Comparison of ENCODE assay signal across 10 cellular contexts in the genomic region with DNA sequence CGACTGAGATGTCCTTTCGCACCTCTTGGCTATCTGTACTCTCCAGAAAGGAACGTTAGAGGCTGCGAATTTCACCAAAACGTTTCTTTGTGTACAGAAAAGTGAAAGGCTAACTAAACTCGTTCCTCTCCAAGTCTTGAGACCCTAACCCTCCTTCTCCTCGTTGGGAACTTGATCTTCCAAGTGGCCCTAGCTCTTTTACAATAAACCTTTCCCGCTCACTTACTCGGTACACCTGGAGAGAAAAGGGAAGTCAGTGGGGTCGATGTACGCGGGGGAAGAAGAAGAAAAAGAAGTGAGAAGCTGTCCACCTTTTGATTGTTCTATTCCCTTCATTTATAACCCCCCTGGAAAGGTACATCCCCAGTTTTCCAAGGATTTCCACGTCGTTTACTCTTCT.
DNase-seq lines count a peak whose midpoint lies in the region; ATAC-seq and TF ChIP-seq lines count a peak whose summit lies in the region.
"Had no signal": no experiment of that assay in that cellular context is flagged by ENCODE, and none has a peak within 500 bp of the region (broad histone marks: within the 10 kb centered on the region; RNA-seq: fewer than 3 reads in every experiment).

No MANE protein-coding gene starts in this region.

- ATAC-seq in right cardiac atrium (no peak), HG03095 (IDR thresholded peaks at IDR 0.05; ENCODE audit: unreplicated experiment) (no peak)

- H3K36me3 ChIP-seq in SJCRH30, result no peaks in the 10 kb centered on the region
- H3K36me3 ChIP-seq in rectal smooth muscle tissue (ENCODE audit: control insufficient read depth, insufficient read depth, low read length), result no peaks in the 10 kb centered on the region
- H3K36me3 ChIP-seq in effector memory CD4-positive, alpha-beta T cell (ENCODE audit: control insufficient read depth, insufficient read depth, low read length), result no peaks in the 10 kb centered on the region
- H3K36me3 ChIP-seq in adrenal gland (replicated peaks in 1 of 2), result no peaks in the 10 kb centered on the region

- TF ChIP-seq POLR2A in adrenal gland (IDR thresholded peaks at IDR 0.05), result no peak

- DNase-seq in GM20000 (ENCODE audit: low spot score), result peak; percentile 21
- no peak for DNase-seq in SJCRH30
- DNase-seq in right cardiac atrium, result no peak
- DNase-seq in effector memory CD4-positive, alpha-beta T cell, result no peak
- no peak for DNase-seq in adrenal gland
- DNase-seq in epidermal melanocyte (ENCODE audit: insufficient read length, low spot score), result no peak
- DNase-seq: GOT3; stimulated activated naive CD4-positive, alpha-beta T cell had no signal

- H3K4me3 ChIP-seq in SJCRH30, result peak overlapping the region; percentile 94
- peak overlapping the region; percentile 64 for H3K4me3 ChIP-seq in right cardiac atrium (ENCODE audit: low read length)
- peak overlapping the region; percentile 89 for H3K4me3 ChIP-seq in rectal smooth muscle tissue (ENCODE audit: low read length)
- no peak overlapping the region for H3K4me3 ChIP-seq in effector memory CD4-positive, alpha-beta T cell (ENCODE audit: insufficient read depth, low read depth, low read length, poor library complexity, severe bottlenecking)
- peak overlapping the region in 1 of 4 donors; percentile 74 for H3K4me3 ChIP-seq in adrenal gland

- TF ChIP-seq CTCF in GM20000 (IDR thresholded peaks at IDR 0.05; ENCODE audit: extremely low read depth, missing control alignments) (no peak), adrenal gland (IDR thresholded peaks at IDR 0.05) (no peak)

- no peaks in the 10 kb centered on the region for H3K27me3 ChIP-seq in SJCRH30
- no peaks in the 10 kb centered on the region for H3K27me3 ChIP-seq in right cardiac atrium (ENCODE audit: control insufficient read depth, insufficient read depth)
- H3K27me3 ChIP-seq in rectal smooth muscle tissue (ENCODE audit: control insufficient read depth, insufficient read depth, low read length), result no peaks in the 10 kb centered on the region
- peaks cover 44% of the 10 kb centered on the region for H3K27me3 ChIP-seq in effector memory CD4-positive, alpha-beta T cell (replicated peaks; ENCODE audit: control insufficient read depth, insufficient read depth, low read length, poor library complexity, severe bottlenecking)
- H3K27me3 ChIP-seq in adrenal gland, result peaks cover 30% of the 10 kb centered on the region

- 40% methylated on average over 14 of the region's 14 CpGs for WGBS in right cardiac atrium
- 47 to 57% (median 53%) methylated on average over 14 of the region's 14 CpGs for WGBS in adrenal gland, 4 donors

- H3K9me3 ChIP-seq in SJCRH30 (replicated peaks), result no peaks in the 10 kb centered on the region
- no peaks in the 10 kb centered on the region for H3K9me3 ChIP-seq in right cardiac atrium (ENCODE audit: control insufficient read depth, low read length)
- no peaks in the 10 kb centered on the region for H3K9me3 ChIP-seq in effector memory CD4-positive, alpha-beta T cell (ENCODE audit: control insufficient read depth, low read length)
- H3K9me3 ChIP-seq in adrenal gland (replicated peaks in 1 of 3), result no peaks in the 10 kb centered on the region

- H3K27ac ChIP-seq in SJCRH30, result peak overlapping the region; percentile 95
- H3K27ac ChIP-seq in right cardiac atrium (ENCODE audit: low read length), result no peak overlapping the region
- peak overlapping the region; percentile 98 for H3K27ac ChIP-seq in rectal smooth muscle tissue (ENCODE audit: low read depth, low read length)
- no peak overlapping the region for H3K27ac ChIP-seq in effector memory CD4-positive, alpha-beta T cell (ENCODE audit: insufficient read depth, low read length, poor library complexity, severe bottlenecking)
- H3K27ac ChIP-seq in adrenal gland, result peak overlapping the region in 2 of 5 donors; percentile 43 to 89

- intact Hi-C loops in right cardiac atrium (cut with DNase I), result no loop called here
- intact Hi-C loops in adrenal gland (cut with DNase I), result no loop called here

- peaks cover 3% of the 10 kb centered on the region; the same call in 1 of the 2 replicates for H3K4me1 ChIP-seq in SJCRH30
- peaks cover 3% of the 10 kb centered on the region for H3K4me1 ChIP-seq in right cardiac atrium (ENCODE audit: control insufficient read depth, insufficient read depth, low read length)
- no peaks in the 10 kb centered on the region for H3K4me1 ChIP-seq in rectal smooth muscle tissue (ENCODE audit: control insufficient read depth, insufficient read depth, low read length)
- H3K4me1 ChIP-seq in effector memory CD4-positive, alpha-beta T cell (ENCODE audit: control insufficient read depth, insufficient read depth, low read length, poor library complexity, severe bottlenecking), result peaks cover 26% of the 10 kb centered on the region
- H3K4me1 ChIP-seq in adrenal gland (replicated peaks in 1 of 2), result peaks cover 11 to 27% of the 10 kb centered on the region in 2 donors

- peak overlapping the region; percentile 53 for H3K9ac ChIP-seq in rectal smooth muscle tissue (ENCODE audit: low read length)

Comparison
In these comparisons a context has a peak if more than half of its experiments do, and no peak if none do; other contexts are left out.
1. H3K27ac ChIP-seq: peak in SJCRH30 (single experiment) and rectal smooth muscle tissue (single experiment); none in right cardiac atrium (single experiment) and effector memory CD4-positive, alpha-beta T cell (single experiment).